ENCODE assay signal across 8 cellular contexts in genomic region chr1:59292557-59292956, GRCh38. TPM values are rescaled to one million over a fixed set of nuclear protein-coding genes. Genes with fewer than 3 reads are reported as not detected.
DNase-seq lines count a peak whose midpoint lies in the region; ATAC-seq and TF ChIP-seq lines count a peak whose summit lies in the region.

No MANE protein-coding gene starts in this region.

- peak; percentile 48 for DNase-seq in GM13977 (ENCODE audit: low spot score)
- peak; percentile 94 for DNase-seq in NB4 (ENCODE audit: low read depth)
- DNase-seq in psoas muscle: peak; percentile 39 to 61
- DNase-seq in Karpas-422: no peak
- DNase-seq in GM19238 (ENCODE audit: insufficient read length, low spot score): no peak
- DNase-seq in H7: no peak

- H3K9me2 ChIP-seq in Karpas-422 (replicated peaks; ENCODE audit: insufficient read depth, low read length): no peaks in the 10 kb centered on the region

- H3K4me3 ChIP-seq in NB4 (ENCODE audit: low read depth, low read length) (no peak overlapping the region), psoas muscle (peak overlapping the region; percentile 2), Karpas-422 (ENCODE audit: low read length) (no peak overlapping the region), H7 (ENCODE audit: insufficient read depth, low read depth, low read length) (no peak overlapping the region)

- H3K36me3 ChIP-seq in psoas muscle (ENCODE audit: insufficient read depth in 1 of 2, low read depth in 1 of 2) (no peaks in the 10 kb centered on the region), Karpas-422 (ENCODE audit: insufficient read depth, low read length) (no peaks in the 10 kb centered on the region), H7 (replicated peaks; ENCODE audit: control insufficient read depth, insufficient read depth, low read length) (no peaks in the 10 kb centered on the region)

- H3K4me2 ChIP-seq in Karpas-422 (ENCODE audit: low read depth, low read length, poor library complexity, severe bottlenecking): no peak overlapping the region

- H3K27me3 ChIP-seq in psoas muscle (ENCODE audit: insufficient read depth in 3 of 3, low read length in 2 of 3) (no peaks in the 10 kb centered on the region), Karpas-422 (ENCODE audit: low read length) (no peaks in the 10 kb centered on the region), H7 (ENCODE audit: control insufficient read depth, insufficient read depth, low read length) (peaks cover 3% of the 10 kb centered on the region; the same call in 1 of the 2 replicates)

- TF ChIP-seq POLR2A in NB4 (IDR thresholded peaks at IDR 0.05; ENCODE audit: extremely low read depth, insufficient read length): no peak

- ATAC-seq in esophagus mucosa: peak; percentile 14
- ATAC-seq in psoas muscle: peak; percentile 57 to 68 (median 64)
- ATAC-seq in GM19328 (IDR thresholded peaks at IDR 0.05; ENCODE audit: unreplicated experiment): no peak

- H3K9ac ChIP-seq in Karpas-422 (ENCODE audit: low read length): no peak overlapping the region

- TF ChIP-seq CTCF in GM13977 (IDR thresholded peaks at IDR 0.05; ENCODE audit: extremely low read depth, insufficient read depth, missing control alignments) (peak; percentile 19), NB4 (IDR thresholded peaks at IDR 0.05; ENCODE audit: low read depth, low read length) (no peak), psoas muscle (IDR thresholded peaks at IDR 0.05) (no peak)

- H3K79me2 ChIP-seq in Karpas-422 (ENCODE audit: low read length): no peaks in the 10 kb centered on the region

- intact Hi-C loops in psoas muscle (cut with DNase I): loop anchor here (5.0 to 10.0 kb wide), 5 partner anchors 90 to 398 kb away; no protein-coding TSS in a partner anchor

- in situ Hi-C loops in GM13977 (cut with MboI; ENCODE audit: low pct_unique_long_range_greater_than_20kb, low sequenced_read_pairs, unreplicated experiment): loop anchor here (25.0 kb wide), 1 partner anchor 505 kb away; the partner anchor contains the start of gene JUN

- WGBS in psoas muscle, 3 donors: 5 to 18% (median 15%) methylated on average over 2 of the region's 2 CpGs

- H3K27ac ChIP-seq in psoas muscle (peak overlapping the region; percentile 95), Karpas-422 (ENCODE audit: low read length) (no peak overlapping the region)

- H3K4me1 ChIP-seq in psoas muscle (peaks cover 53% of the 10 kb centered on the region), Karpas-422 (ENCODE audit: low read length) (peaks cover 13% of the 10 kb centered on the region)

- no peak overlapping the region for H2AFZ ChIP-seq in Karpas-422 (ENCODE audit: low read length)

- H3K9me3 ChIP-seq in psoas muscle (no peaks in the 10 kb centered on the region), Karpas-422 (ENCODE audit: low read length) (no peaks in the 10 kb centered on the region)

- H4K20me1 ChIP-seq in Karpas-422 (ENCODE audit: insufficient read depth, low read depth, low read length): no peaks in the 10 kb centered on the region

RNA-seq across cellular contexts. Expression of gene FGGY, which starts 4.3 kb away (rescaled TPM):
- total RNA-seq in esophagus mucosa (10.4 TPM), psoas muscle (10 to 100 TPM; 46.5 to 72.2 (median 55.8) TPM)
- 10 to 100 TPM; 11.9 to 26.4 (median 21.3) TPM for polyA plus RNA-seq in psoas muscle
- 4.7 and 7.2 TPM in 2 replicates for total RNA-seq in Karpas-422 (2014; rRNA removed; shearing (Covaris generic); ENCODE audit: low replicate concordance)
- total RNA-seq in H7 (2014; rRNA removed; shearing (Covaris generic)): 19.2 and 19.4 TPM in 2 replicates

Comparison
In these comparisons a context has a peak if more than half of its experiments do, and no peak if none do; other contexts are left out.
1. DNase-seq: peak in GM13977 (single experiment), NB4 (single experiment) and psoas muscle (2 of 2); none in Karpas-422 (single experiment), GM19238 (single experiment) and H7 (single experiment).